21 cellular contexts compared by ENCODE assay signal in genomic region chr2:479505-480161, GRCh38.
A peak's percentile ranks its signal among the peaks of the same experiment; 100 is the strongest.
DNase-seq lines count a peak whose midpoint lies in the region; ATAC-seq and TF ChIP-seq lines count a peak whose summit lies in the region.
"Had no signal": no experiment of that assay in that cellular context is flagged by ENCODE, and none has a peak within 500 bp of the region (broad histone marks: within the 10 kb centered on the region; RNA-seq: fewer than 3 reads in every experiment).

No MANE protein-coding gene starts in this region.

- no peaks in the 10 kb centered on the region for H3K9me3 ChIP-seq in left lung
- no peaks in the 10 kb centered on the region for H3K9me3 ChIP-seq in psoas muscle
- H3K9me3 ChIP-seq: SJCRH30, stomach had no signal

- H3K9me2 ChIP-seq in GM23338 (ENCODE audit: insufficient read depth): no peaks in the 10 kb centered on the region

- H4K20me1 ChIP-seq in GM23338 (replicated peaks; ENCODE audit: insufficient read depth): no peaks in the 10 kb centered on the region

- H3K4me1 Mint-ChIP-seq in GM23338: peaks cover 23% of the 10 kb centered on the region
- no peaks in the 10 kb centered on the region for H3K4me1 Mint-ChIP-seq in activated T-cell treated with anti-CD3 and anti-CD28 coated beads, Interleukin-2, amount 50 U/mL, for 4 hours (ENCODE audit: low read depth)
- H3K4me1 Mint-ChIP-seq in activated naive CD4-positive, alpha-beta T cell treated with anti-CD3 and anti-CD28 coated beads, Interleukin-2, amount 10 ng/mL, durations not matched to agents 7 days and 5 days: no peaks in the 10 kb centered on the region

- H3K36me3 ChIP-seq in GM23338 (ENCODE audit: insufficient read depth): no peaks in the 10 kb centered on the region
- no peaks in the 10 kb centered on the region for H3K36me3 ChIP-seq in left lung
- H3K36me3 ChIP-seq in psoas muscle (ENCODE audit: insufficient read depth in 1 of 2, low read depth in 1 of 2): no peaks in the 10 kb centered on the region
- H3K36me3 ChIP-seq: SJCRH30, stomach, upper lobe of left lung had no signal

- intact Hi-C loops in left lung (cut with DNase I) (no loop called here), psoas muscle (cut with DNase I) (no loop called here)

- no peaks in the 10 kb centered on the region for H3K36me3 Mint-ChIP-seq in GM23338 (ENCODE audit: low read depth)
- no peaks in the 10 kb centered on the region for H3K36me3 Mint-ChIP-seq in activated T-cell treated with anti-CD3 and anti-CD28 coated beads, Interleukin-2, amount 50 U/mL, for 4 hours (ENCODE audit: insufficient read depth)
- no peaks in the 10 kb centered on the region for H3K36me3 Mint-ChIP-seq in activated naive CD4-positive, alpha-beta T cell treated with anti-CD3 and anti-CD28 coated beads, Interleukin-2, amount 10 ng/mL, durations not matched to agents 7 days and 5 days

- peaks cover 2% of the 10 kb centered on the region for H3K27me3 Mint-ChIP-seq in GM23338 (ENCODE audit: insufficient read depth, low read depth, poor library complexity)
- H3K27me3 Mint-ChIP-seq in activated T-cell treated with anti-CD3 and anti-CD28 coated beads, Interleukin-2, amount 50 U/mL, for 4 hours (ENCODE audit: low read depth): peaks cover 6% of the 10 kb centered on the region
- H3K27me3 Mint-ChIP-seq in activated naive CD4-positive, alpha-beta T cell treated with anti-CD3 and anti-CD28 coated beads, Interleukin-2, amount 10 ng/mL, durations not matched to agents 7 days and 5 days: peaks cover 14% of the 10 kb centered on the region

- H3K4me1 ChIP-seq in GM23338 (ENCODE audit: insufficient read depth) (no peaks in the 10 kb centered on the region), left lung (no peaks in the 10 kb centered on the region), psoas muscle (no peaks in the 10 kb centered on the region)
- H3K4me1 ChIP-seq: SJCRH30, upper lobe of left lung had no signal

- no peak overlapping the region for H3K27ac Mint-ChIP-seq in GM23338
- no peak overlapping the region for H3K27ac Mint-ChIP-seq in activated naive CD4-positive, alpha-beta T cell treated with anti-CD3 and anti-CD28 coated beads, Interleukin-2, amount 10 ng/mL, durations not matched to agents 7 days and 5 days
- H3K27ac Mint-ChIP-seq: dendritic cell treated with granulocyte-macrophage colony-stimulating factor and Interleukin-4, amounts not matched to agents 40 ng/mL and 50 ng/mL, for 4 days; nephron progenitor cell had no signal

- CTCF ChIA-PET in activated naive CD4-positive, alpha-beta T cell treated with anti-CD3 and anti-CD28 coated beads, Interleukin-2, amount 10 ng/mL, durations not matched to agents 7 days and 5 days (lab: Charles Lee): no interaction called here

- 46 to 47% (median 47%) methylated on average over 13 of the region's 13 CpGs for WGBS in psoas muscle, 3 donors

- no peak overlapping the region for H3K4me2 ChIP-seq in GM23338

- H3K27me3 ChIP-seq in GM23338 (ENCODE audit: insufficient read depth) (no peaks in the 10 kb centered on the region), left lung (no peaks in the 10 kb centered on the region), psoas muscle (ENCODE audit: insufficient read depth in 3 of 3, low read length in 2 of 3) (peaks cover 0 to 2% (median 0%) of the 10 kb centered on the region in 3 donors)
- H3K27me3 ChIP-seq: stomach, upper lobe of left lung had no signal

- DNase-seq in GM23338 (ENCODE audit: low spot score): no peak
- DNase-seq in choroid plexus epithelial cell (ENCODE audit: low read depth): peak; percentile 3
- DNase-seq in left lung: no peak
- peak; percentile 66 for DNase-seq in renal cortical epithelial cell (ENCODE audit: low read depth)
- DNase-seq in activated T-cell treated with anti-CD3 and anti-CD28 coated beads, Interleukin-2, amount 50 U/mL, for 4 hours: no peak
- DNase-seq in activated naive CD4-positive, alpha-beta T cell treated with anti-CD3 and anti-CD28 coated beads, Interleukin-2, amount 10 ng/mL, durations not matched to agents 7 days and 5 days: no peak
- no peak for DNase-seq in psoas muscle
- DNase-seq in UCSD-AML1 (lab: John Stamatoyannopoulos, UW; ENCODE audit: unreplicated experiment): no peak
- DNase-seq: activated CD4-positive, alpha-beta T cell treated with anti-CD3 and anti-CD28 coated beads, Interleukin-2, amount 50 U/mL, for 1 hour; activated CD8-positive, alpha-beta memory T cell treated with anti-CD3 and anti-CD28 coated beads, Interleukin-2, amount 50 U/mL, for 48 hours; activated effector memory CD4-positive, alpha-beta T cell treated with Interleukin-2 at 50 U/mL for 16 hours; AML-193; EL; NCI-H1105; NCI-H748 treated with DMSO at 0.1 percent for 48 hours; nephron progenitor cell; SJCRH30; stomach; T-helper 1 cell; upper lobe of left lung had no signal

- no peak for ATAC-seq in GM23338
- ATAC-seq in left lung: peak; percentile 87
- ATAC-seq in activated T-cell treated with anti-CD3 and anti-CD28 coated beads, Interleukin-2, amount 50 U/mL, for 4 hours: no peak
- no peak for ATAC-seq in psoas muscle

- H3K4me3 Mint-ChIP-seq in GM23338: no peak overlapping the region
- H3K4me3 Mint-ChIP-seq in activated T-cell treated with anti-CD3 and anti-CD28 coated beads, Interleukin-2, amount 50 U/mL, for 4 hours: no peak overlapping the region
- no peak overlapping the region for H3K4me3 Mint-ChIP-seq in activated naive CD4-positive, alpha-beta T cell treated with anti-CD3 and anti-CD28 coated beads, Interleukin-2, amount 10 ng/mL, durations not matched to agents 7 days and 5 days
- H3K4me3 Mint-ChIP-seq: dendritic cell treated with granulocyte-macrophage colony-stimulating factor and Interleukin-4, amounts not matched to agents 40 ng/mL and 50 ng/mL, for 4 days; nephron progenitor cell had no signal

- no peaks in the 10 kb centered on the region for H3K79me2 ChIP-seq in GM23338 (replicated peaks; ENCODE audit: insufficient read depth)

- no peak overlapping the region for H3K27ac ChIP-seq in GM23338 (ENCODE audit: low read depth)
- H3K27ac ChIP-seq in left lung: no peak overlapping the region
- H3K27ac ChIP-seq in psoas muscle: no peak overlapping the region
- H3K27ac ChIP-seq: SJCRH30, stomach had no signal

- H2AFZ ChIP-seq in GM23338: peak overlapping the region; percentile 57

- peaks cover 2% of the 10 kb centered on the region; the same call in 1 of the 3 replicates for H3K9me3 Mint-ChIP-seq in GM23338
- H3K9me3 Mint-ChIP-seq in activated T-cell treated with anti-CD3 and anti-CD28 coated beads, Interleukin-2, amount 50 U/mL, for 4 hours: no peaks in the 10 kb centered on the region
- no peaks in the 10 kb centered on the region for H3K9me3 Mint-ChIP-seq in activated naive CD4-positive, alpha-beta T cell treated with anti-CD3 and anti-CD28 coated beads, Interleukin-2, amount 10 ng/mL, durations not matched to agents 7 days and 5 days
- H3K9me3 Mint-ChIP-seq: dendritic cell treated with granulocyte-macrophage colony-stimulating factor and Interleukin-4, amounts not matched to agents 40 ng/mL and 50 ng/mL, for 4 days had no signal

- H3F3A ChIP-seq in GM23338 (replicated peaks; ENCODE audit: low read depth): no peaks in the 10 kb centered on the region

- no peak overlapping the region for H3K4me3 ChIP-seq in GM23338
- H3K4me3 ChIP-seq in choroid plexus epithelial cell (ENCODE audit: low read depth, low read length): no peak overlapping the region
- no peak overlapping the region for H3K4me3 ChIP-seq in left lung
- no peak overlapping the region for H3K4me3 ChIP-seq in psoas muscle
- H3K4me3 ChIP-seq: SJCRH30 had no signal

- no peak for TF ChIP-seq CTCF in GM23338 (conservative IDR thresholded peaks at IDR 0.05; ENCODE audit: low read depth in 2 of 2)
- no peak for TF ChIP-seq CTCF in choroid plexus epithelial cell (conservative IDR thresholded peaks at IDR 0.05; ENCODE audit: low read depth, low read length)
- TF ChIP-seq CTCF in left lung (IDR thresholded peaks at IDR 0.05): no peak
- no peak for TF ChIP-seq CTCF in psoas muscle (IDR thresholded peaks at IDR 0.05)

TF ChIP-seq in GM23338, 12 proteins besides CTCF, POLR2A, EP300 and RAD21 (continues in another document):
- TF ChIP-seq STAT1 (IDR thresholded peaks at IDR 0.05; ENCODE audit: unreplicated experiment): no peak
- no peak for TF ChIP-seq EZH2phosphoT487 (IDR thresholded peaks at IDR 0.05; ENCODE audit: unreplicated experiment)
- no peak for TF ChIP-seq ZNF114 (CRISPR knock-in tag; IDR thresholded peaks at IDR 0.05)
- no peak for TF ChIP-seq POLR2AphosphoS5 (IDR thresholded peaks at IDR 0.05; ENCODE audit: low read depth)

Comparison
In these comparisons a context has a peak if more than half of its experiments do, and no peak if none do; other contexts are left out.
1. DNase-seq: peak in choroid plexus epithelial cell (single experiment) and renal cortical epithelial cell (single experiment); none in GM23338 (single experiment), left lung (0 of 2), activated T-cell treated with anti-CD3 and anti-CD28 coated beads, Interleukin-2, amount 50 U/mL, for 4 hours (single experiment), activated naive CD4-positive, alpha-beta T cell treated with anti-CD3 and anti-CD28 coated beads, Interleukin-2, amount 10 ng/mL, durations not matched to agents 7 days and 5 days (single experiment), psoas muscle (0 of 2) and UCSD-AML1 (single experiment).